In genomic region chr6:8383584-8383983, GRCh38 we compare ENCODE assay signal across 23 cellular contexts. TPM values are rescaled to one million over a fixed set of nuclear protein-coding genes. Genes with fewer than 3 reads are reported as not detected.
DNase-seq lines count a peak whose midpoint lies in the region; ATAC-seq and TF ChIP-seq lines count a peak whose summit lies in the region.
"Had no signal": no experiment of that assay in that cellular context is flagged by ENCODE, and none has a peak within 500 bp of the region (broad histone marks: within the 10 kb centered on the region; RNA-seq: fewer than 3 reads in every experiment).

No MANE protein-coding gene starts in this region.

- peak overlapping the region; percentile 19; the same call in 1 of the 2 replicates for H3K4me3 ChIP-seq in GM23338
- no peak overlapping the region for H3K4me3 ChIP-seq in MG63
- H3K4me3 ChIP-seq: K562, Peyer's patch had no signal

- H3K36me3 ChIP-seq in GM23338 (ENCODE audit: insufficient read depth): no peaks in the 10 kb centered on the region
- H3K36me3 ChIP-seq in MG63: no peaks in the 10 kb centered on the region
- H3K36me3 ChIP-seq: Peyer's patch had no signal

- peak; percentile 93 for ATAC-seq in GM23338
- ATAC-seq: HepG2, K562, SK-N-SH treated with all-trans-retinoic acid at 6 μM for 48 hours had no signal

- H3F3A ChIP-seq in GM23338 (replicated peaks; ENCODE audit: low read depth): no peaks in the 10 kb centered on the region

- H3K36me3 Mint-ChIP-seq in GM23338 (ENCODE audit: low read depth) (peaks cover 3% of the 10 kb centered on the region; the same call in 2 of the 3 replicates), neural crest cell (ENCODE audit: low read depth) (no peaks in the 10 kb centered on the region)
- H3K36me3 Mint-ChIP-seq in T-helper 2 cell treated with Interferon-gamma antibody and Interleukin-4, amounts not matched to agents 5 μg/mL and 100 μg/mL, for 36 hours (ENCODE audit: low read depth): no peaks in the 10 kb centered on the region

- intact Hi-C loops in head of caudate nucleus (cut with DNase I): no loop called here

- H3K9me3 ChIP-seq in MG63: no peaks in the 10 kb centered on the region
- H3K9me3 ChIP-seq: Peyer's patch had no signal

- H3K4me2 ChIP-seq in GM23338: peak overlapping the region; percentile 71

- H3K4me1 Mint-ChIP-seq in GM23338 (peaks cover 29% of the 10 kb centered on the region), neural crest cell (peaks cover 3% of the 10 kb centered on the region)
- H3K4me1 Mint-ChIP-seq in T-helper 2 cell treated with Interferon-gamma antibody and Interleukin-4, amounts not matched to agents 5 μg/mL and 100 μg/mL, for 36 hours (ENCODE audit: low read depth): no peaks in the 10 kb centered on the region
- H3K4me1 Mint-ChIP-seq: CD8-positive, alpha-beta memory T cell had no signal

- H3K27ac ChIP-seq in GM23338 (ENCODE audit: low read depth): peak overlapping the region; percentile 35
- H3K27ac ChIP-seq: C4-2B, Peyer's patch had no signal

- no peaks in the 10 kb centered on the region; the same call in 1 of the 2 replicates for H3K9me2 ChIP-seq in GM23338 (ENCODE audit: insufficient read depth)

- DNase-seq in GM23338 (ENCODE audit: low spot score) (peak; percentile 74), NCI-H69 (lab: John Stamatoyannopoulos, UW) (peak; percentile 43), iPS DF 4.7 (ENCODE audit: extremely low read depth, low spot score) (peak; percentile 60), neural crest cell (ENCODE audit: low read depth, low spot score) (no peak), head of caudate nucleus (no peak), MG63 (no peak)
- DNase-seq in T-helper 2 cell treated with Interferon-gamma antibody and Interleukin-4, amounts not matched to agents 5 μg/mL and 100 μg/mL, for 36 hours (ENCODE audit: low spot score): no peak
- DNase-seq: AML-193; Calu3; CD8-positive, alpha-beta memory T cell; DMS153; GOT3; NCI-H1092 treated with DMSO at 0.1 percent for 48 hours; NCI-H1436 treated with DMSO at 0.1 percent for 48 hours; NCI-H1930; NCI-H345; NCI-H524; NCI-H82; Peyer's patch had no signal

- H3K4me1 ChIP-seq in GM23338 (ENCODE audit: insufficient read depth): peaks cover 26% of the 10 kb centered on the region
- H3K4me1 ChIP-seq: Peyer's patch had no signal

- H3K27ac Mint-ChIP-seq in GM23338 (peak overlapping the region; percentile 88), neural crest cell (ENCODE audit: unreplicated experiment) (peak overlapping the region; percentile 16)
- no peak overlapping the region for H3K27ac Mint-ChIP-seq in T-helper 2 cell treated with Interferon-gamma antibody and Interleukin-4, amounts not matched to agents 5 μg/mL and 100 μg/mL, for 36 hours
- H3K27ac Mint-ChIP-seq: CD8-positive, alpha-beta memory T cell had no signal

- H3K9me3 Mint-ChIP-seq in GM23338: peaks cover 3% of the 10 kb centered on the region; the same call in 2 of the 3 replicates
- H3K9me3 Mint-ChIP-seq in neural crest cell: no peaks in the 10 kb centered on the region
- H3K9me3 Mint-ChIP-seq in T-helper 2 cell treated with Interferon-gamma antibody and Interleukin-4, amounts not matched to agents 5 μg/mL and 100 μg/mL, for 36 hours: no peaks in the 10 kb centered on the region
- H3K9me3 Mint-ChIP-seq: CD8-positive, alpha-beta memory T cell had no signal

- H3K27me3 ChIP-seq in GM23338 (ENCODE audit: insufficient read depth): no peaks in the 10 kb centered on the region
- 0 out of 2 replicates have a peak, but pooled peaks cover 2% of the 10 kb centered on the region for H3K27me3 ChIP-seq in MG63
- H3K27me3 ChIP-seq: Peyer's patch had no signal

- no peak overlapping the region for H2AFZ ChIP-seq in GM23338

- TF ChIP-seq CTCF in GM23338 (conservative IDR thresholded peaks at IDR 0.05; ENCODE audit: low read depth in 2 of 2): no peak
- TF ChIP-seq CTCF in neural crest cell (conservative IDR thresholded peaks at IDR 0.05): no peak

- peaks cover 1% of the 10 kb centered on the region for H3K27me3 Mint-ChIP-seq in GM23338 (ENCODE audit: insufficient read depth, low read depth, poor library complexity)
- no peaks in the 10 kb centered on the region for H3K27me3 Mint-ChIP-seq in neural crest cell (ENCODE audit: low read depth)
- peaks cover 5% of the 10 kb centered on the region for H3K27me3 Mint-ChIP-seq in T-helper 2 cell treated with Interferon-gamma antibody and Interleukin-4, amounts not matched to agents 5 μg/mL and 100 μg/mL, for 36 hours (ENCODE audit: low read depth)

- no peaks in the 10 kb centered on the region for H4K20me1 ChIP-seq in GM23338 (replicated peaks; ENCODE audit: insufficient read depth)

- no peaks in the 10 kb centered on the region for H3K79me2 ChIP-seq in GM23338 (replicated peaks; ENCODE audit: insufficient read depth)

- H3K4me3 Mint-ChIP-seq in GM23338 (peak overlapping the region; percentile 47), neural crest cell (no peak overlapping the region)
- no peak overlapping the region for H3K4me3 Mint-ChIP-seq in T-helper 2 cell treated with Interferon-gamma antibody and Interleukin-4, amounts not matched to agents 5 μg/mL and 100 μg/mL, for 36 hours
- H3K4me3 Mint-ChIP-seq: CD8-positive, alpha-beta memory T cell had no signal

TF ChIP-seq in GM23338, 12 proteins besides CTCF, POLR2A, EP300 and RAD21 (continues in another document):
- TF ChIP-seq ZNF462 (CRISPR knock-in tag; IDR thresholded peaks at IDR 0.05) (peak; percentile 98), JUNB (IDR thresholded peaks at IDR 0.05; ENCODE audit: unreplicated experiment) (no peak), ZNF331 (CRISPR knock-in tag; IDR thresholded peaks at IDR 0.05; ENCODE audit: low read depth) (no peak), NANOG (IDR thresholded peaks at IDR 0.05; ENCODE audit: borderline replicate concordance) (peak; percentile 95), EZH2phosphoT487 (IDR thresholded peaks at IDR 0.05; ENCODE audit: unreplicated experiment) (no peak)

RNA-seq across cellular contexts. Expression of gene SLC35B3, which starts 51.8 kb away (rescaled TPM):
- 7.5 and 12.9 TPM in 2 replicates for total RNA-seq in GM23338 (2014; rRNA removed; shearing (Covaris generic))
- 8.7 and 9.0 TPM in 2 replicates for polyA plus RNA-seq in GM23338 (2016; fragmentation: Nextera tagmentation; extraction: Ambion mirVana)
- total RNA-seq in neural crest cell: 13.3 and 13.9 TPM in 2 replicates
- total RNA-seq in MG63 (2014; rRNA removed; shearing (Covaris generic); ENCODE audit: low replicate concordance): 5.2 and 13.4 TPM in 2 replicates

Comparison
In these comparisons a context has a peak if more than half of its experiments do, and no peak if none do; other contexts are left out.
1. DNase-seq: peak in GM23338 (single experiment), NCI-H69 (single experiment) and iPS DF 4.7 (single experiment); none in neural crest cell (single experiment), head of caudate nucleus (0 of 42), MG63 (single experiment) and T-helper 2 cell treated with Interferon-gamma antibody and Interleukin-4, amounts not matched to agents 5 μg/mL and 100 μg/mL, for 36 hours (single experiment).